ENCODE assay signal across 8 cellular contexts in the genomic region with DNA sequence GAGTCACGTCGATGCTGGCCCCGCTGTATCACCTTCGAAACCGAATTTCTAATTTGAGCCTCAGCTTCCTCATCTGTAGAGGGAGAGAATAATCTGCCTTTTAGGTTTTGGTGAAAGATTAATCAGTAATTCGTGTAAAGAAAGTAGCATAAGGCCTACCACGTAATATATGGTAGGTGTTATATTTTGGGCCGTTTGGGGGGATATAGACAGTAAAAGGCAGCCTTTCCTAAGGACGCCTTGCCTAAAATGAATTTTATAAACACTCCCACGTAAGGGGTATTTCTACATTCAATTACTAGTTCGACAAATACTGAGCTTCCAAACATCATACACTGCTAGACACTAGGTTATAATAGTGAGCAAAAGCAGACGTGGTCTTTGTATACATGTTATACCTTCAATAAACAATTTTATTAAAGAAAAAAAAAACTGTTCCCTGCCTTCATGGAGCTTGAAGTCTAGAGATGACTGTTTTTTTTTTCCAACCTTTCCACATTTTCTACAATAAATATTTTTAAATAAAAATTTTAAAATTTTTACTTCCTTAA. TPM values are rescaled to one million over a fixed set of nuclear protein-coding genes. Genes with fewer than 3 reads are reported as not detected.
DNase-seq lines count a peak whose midpoint lies in the region; ATAC-seq and TF ChIP-seq lines count a peak whose summit lies in the region.

No MANE protein-coding gene starts in this region.

- no peak for TF ChIP-seq CTCF in WI38 (IDR thresholded peaks at IDR 0.05; ENCODE audit: low read depth, low read length)
- no peak for TF ChIP-seq CTCF in hepatocyte (IDR thresholded peaks at IDR 0.05; ENCODE audit: poor library complexity)
- no peak for TF ChIP-seq CTCF in spleen (IDR thresholded peaks at IDR 0.05 in 8 of 11, conservative IDR thresholded peaks at IDR 0.05 in 3 of 11)

- TF ChIP-seq POLR2A in spleen (IDR thresholded peaks at IDR 0.05) = no peak

- intact Hi-C loops in spleen (cut with DNase I; ENCODE audit: low total_unique reads) = no loop called here

- CTCF ChIA-PET in HEK293T (lab: Yijun Ruan, JAX) = interaction anchor here (1.1 to 1.6 kb wide), 2 partner anchors 13 to 42 kb away, joined by 3 to 7 read pairs; partner anchors contain the start of gene CRELD1

- H3K36me3 ChIP-seq in HAP-1 (replicated peaks) (peaks cover 25% of the 10 kb centered on the region), hepatocyte (replicated peaks; ENCODE audit: insufficient read depth, low read depth) (no peaks in the 10 kb centered on the region), spleen (peaks cover 0 to 28% (median 16%) of the 10 kb centered on the region in 6 donors)

- H3K27me3 ChIP-seq in HAP-1 (ENCODE audit: low read depth) = no peaks in the 10 kb centered on the region
- no peaks in the 10 kb centered on the region for H3K27me3 ChIP-seq in hepatocyte
- no peaks in the 10 kb centered on the region for H3K27me3 ChIP-seq in spleen (replicated peaks in 1 of 7)

- H3K9me3 ChIP-seq in HAP-1 (no peaks in the 10 kb centered on the region), hepatocyte (ENCODE audit: low read depth) (no peaks in the 10 kb centered on the region), spleen (no peaks in the 10 kb centered on the region)

- 16% methylated on average over 12 of the region's 12 CpGs for whole genome bisulfite sequencing in hepatocyte (ENCODE audit: low lambda C conversion rate, missing lambda C conversion rate)
- 10 to 12% (median 10%) methylated on average over 12 of the region's 12 CpGs for WGBS in spleen, 5 donors

- H4K20me1 ChIP-seq in hepatocyte (ENCODE audit: insufficient read depth, poor library complexity, severe bottlenecking) = no peaks in the 10 kb centered on the region

- H3K4me2 ChIP-seq in hepatocyte = peak overlapping the region; percentile 89

- H3K9me2 ChIP-seq in hepatocyte (replicated peaks; ENCODE audit: insufficient read depth) = no peaks in the 10 kb centered on the region

- peaks cover 50% of the 10 kb centered on the region for H3K79me2 ChIP-seq in hepatocyte

- H3K27ac ChIP-seq in hepatocyte (peak overlapping the region; percentile 97), spleen (peak overlapping the region; percentile 92 to 100 (median 97))

- POLR2A ChIA-PET in HEK293T (lab: Yijun Ruan, JAX) = interaction anchor here (0.8 to 2.1 kb wide), 5 partner anchors 11 to 224 kb away, joined by 3 to 16 read pairs (median 6); partner anchors contain the start of genes CIDEC, CRELD1, IL17RE and RPUSD3

- no peak for DNase-seq in HAP-1 (ENCODE audit: low spot score in 2 of 2)
- DNase-seq in hepatocyte (ENCODE audit: low spot score) = no peak
- DNase-seq in spleen = no peak
- no peak for DNase-seq in HEK293T (ENCODE audit: extremely low spot score)
- DNase-seq in DMS153 (lab: John Stamatoyannopoulos, UW) = no peak
- no peak for DNase-seq in NK-92 (lab: John Stamatoyannopoulos, UW; ENCODE audit: unreplicated experiment)

- peak overlapping the region; percentile 84 for H2AFZ ChIP-seq in hepatocyte

- ATAC-seq in HG03432 (IDR thresholded peaks at IDR 0.05; ENCODE audit: unreplicated experiment) = no peak

- in situ Hi-C loops in HAP-1 (cut with MboI; ENCODE audit: low sequenced_read_pairs) = no loop called here

- peaks cover 6% of the 10 kb centered on the region for H3K4me1 ChIP-seq in HAP-1
- peaks cover 5% of the 10 kb centered on the region for H3K4me1 ChIP-seq in hepatocyte (ENCODE audit: insufficient read depth)
- peaks cover 6 to 58% (median 31%) of the 10 kb centered on the region in 6 donors for H3K4me1 ChIP-seq in spleen

- H3K4me3 ChIP-seq in HAP-1 = peak overlapping the region; percentile 97
- H3K4me3 ChIP-seq in WI38 (ENCODE audit: low read depth, low read length) = peak overlapping the region; percentile 91
- H3K4me3 ChIP-seq in hepatocyte = peak overlapping the region; percentile 96
- peak overlapping the region; percentile 60 to 95 (median 82) for H3K4me3 ChIP-seq in spleen

TF ChIP-seq in HEK293T, 16 proteins besides CTCF, POLR2A, EP300 and RAD21:
- TF ChIP-seq ZNF384 (IDR thresholded peaks at IDR 0.05) = no peak
- no peak for TF ChIP-seq HDGF (IDR thresholded peaks at IDR 0.05; ENCODE audit: borderline replicate concordance)
- no peak for TF ChIP-seq FOXK2 (IDR thresholded peaks at IDR 0.05)
- TF ChIP-seq SP1 (IDR thresholded peaks at IDR 0.05) = no peak
- no peak for TF ChIP-seq FOXA1 (IDR thresholded peaks at IDR 0.05)

RNA-seq across cellular contexts. Expression of gene JAGN1, which starts 0.7 kb away (rescaled TPM):
- total RNA-seq in hepatocyte = 61.4 and 73.8 TPM in 2 replicates
- polyA plus RNA-seq in hepatocyte = 70.2 and 83.5 TPM in 2 replicates
- total RNA-seq in spleen = 10 to 100 TPM; 17.1 to 41.3 (median 23.6) TPM
- polyA plus RNA-seq in spleen = 10 to 100 TPM; 22.0 to 33.4 (median 28.1) TPM

RNA-seq across cellular contexts. Expression of gene CIDEC, which starts 11.1 kb away (rescaled TPM):
- total RNA-seq in hepatocyte = 16.6 and 20.4 TPM in 2 replicates
- polyA plus RNA-seq in hepatocyte = 28.7 and 37.3 TPM in 2 replicates
- total RNA-seq in spleen = not detected
- under 1 TPM in 2 of 3 donors, not detected in 1; 0.13 to 0.24 TPM for polyA plus RNA-seq in spleen

RNA-seq across cellular contexts. Expression of gene IL17RE, which starts 11.5 kb away (rescaled TPM):
- 9.1 and 10.2 TPM in 2 replicates for total RNA-seq in hepatocyte
- 6.3 and 6.8 TPM in 2 replicates for polyA plus RNA-seq in hepatocyte
- 1 to 10 TPM; 1.0 to 5.1 (median 1.9) TPM for total RNA-seq in spleen
- polyA plus RNA-seq in spleen = 1 to 10 TPM in 1 of 3 donors, under 1 TPM in 2; 0.57 to 1.7 (median 0.64) TPM

RNA-seq across cellular contexts. Expression of gene IL17RC, which starts 25.8 kb away (rescaled TPM):
- 27.3 and 39.4 TPM in 2 replicates for total RNA-seq in hepatocyte
- polyA plus RNA-seq in hepatocyte = 47.8 and 48.5 TPM in 2 replicates
- total RNA-seq in spleen = 10 to 100 TPM; 10.7 to 24.1 (median 19.7) TPM
- 10 to 100 TPM in 2 of 3 donors, 1 to 10 TPM in 1; 6.6 to 24.6 (median 12.6) TPM for polyA plus RNA-seq in spleen

RNA-seq across cellular contexts. Expression of gene CRELD1, which starts 42.5 kb away (rescaled TPM):
- 40.5 and 43.9 TPM in 2 replicates for total RNA-seq in hepatocyte
- polyA plus RNA-seq in hepatocyte = 82.9 and 83.6 TPM in 2 replicates
- total RNA-seq in spleen = 10 to 100 TPM; 17.7 to 40.3 (median 31.4) TPM
- polyA plus RNA-seq in spleen = 10 to 100 TPM; 20.6 to 40.9 (median 21.9) TPM

Comparison
In these comparisons a context has a peak if more than half of its experiments do, and no peak if none do; other contexts are left out.
1. RNA of gene CIDEC, which starts 11.1 kb away (total RNA-seq): 16.6 to 20.4 TPM in hepatocyte; not detected in spleen; every median in the first group is over 10 times any median in the second.
2. Peak in every context shown above with its lines, with median percentiles within 50 percentile points of each other: H3K4me3 ChIP-seq.